13 cellular contexts compared by ENCODE assay signal in the genomic region with DNA sequence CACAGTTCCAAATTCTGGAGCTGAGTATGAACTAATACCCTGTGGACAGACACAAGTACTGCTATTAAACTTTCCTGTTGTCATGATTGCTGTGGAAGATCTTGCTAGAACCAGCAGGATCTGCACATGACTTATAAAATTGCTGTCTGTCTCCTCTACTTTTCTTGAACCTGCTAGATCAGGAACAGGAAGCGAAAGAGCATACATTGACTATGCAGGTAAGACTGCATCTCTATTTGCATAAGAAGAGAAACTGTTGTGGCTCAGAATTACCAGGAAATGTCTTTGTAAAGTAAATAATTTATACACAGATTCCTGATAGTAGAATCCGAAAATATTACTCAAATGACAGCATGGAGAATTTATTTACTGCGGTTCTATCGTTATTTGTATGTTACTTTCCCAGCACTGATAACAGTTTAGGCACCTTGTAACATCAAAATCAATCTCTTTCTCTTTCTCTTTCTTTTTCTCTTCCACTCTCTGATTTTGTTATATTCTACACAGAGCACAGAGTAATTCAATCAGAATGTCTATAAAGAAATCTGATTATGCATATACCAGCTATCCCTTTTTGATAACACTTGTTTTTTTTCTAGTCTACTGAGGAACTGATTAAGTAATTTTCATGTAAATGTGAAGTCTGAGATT.
A peak's percentile ranks its signal among the peaks of the same experiment; 100 is the strongest.
DNase-seq lines count a peak whose midpoint lies in the region; ATAC-seq and TF ChIP-seq lines count a peak whose summit lies in the region.
"Had no signal": no experiment of that assay in that cellular context is flagged by ENCODE, and none has a peak within 500 bp of the region (broad histone marks: within the 10 kb centered on the region; RNA-seq: fewer than 3 reads in every experiment).

No MANE protein-coding gene starts in this region.

- no peaks in the 10 kb centered on the region for H3K36me3 ChIP-seq in heart left ventricle

- H3K4me1 ChIP-seq in heart left ventricle: no peaks in the 10 kb centered on the region

- no peaks in the 10 kb centered on the region for H3K27me3 ChIP-seq in heart left ventricle

- TF ChIP-seq POLR2A in heart left ventricle (IDR thresholded peaks at IDR 0.05): no peak

- H3K4me3 ChIP-seq in heart left ventricle: no peak overlapping the region
- H3K4me3 ChIP-seq: coronary artery, K562 had no signal

- peak; percentile 7 for DNase-seq in RPMI8226
- no peak for DNase-seq in activated CD4-positive, alpha-beta T cell treated with anti-CD3 and anti-CD28 coated beads, Interleukin-2, amount 50 U/mL, for 4 hours
- DNase-seq in heart left ventricle: no peak
- DNase-seq in NCI-H446 (lab: John Stamatoyannopoulos, UW): no peak
- DNase-seq in foreskin melanocyte: no peak
- DNase-seq: activated CD4-positive, alpha-beta T cell treated with anti-CD3 and anti-CD28 coated beads for 36 hours; activated naive CD4-positive, alpha-beta T cell treated with anti-CD3 and anti-CD28 coated beads, Interleukin-2, amount 50 U/mL, for 16 hours; stimulated activated CD8-positive, alpha-beta memory T cell treated with anti-CD3 and anti-CD28 coated beads, Interleukin-4, amount 100 ng/mL, for 48 hours had no signal

- WGBS in heart left ventricle, 4 donors: 88 to 91% (median 90%) methylated on average over 4 of the region's 4 CpGs

- intact Hi-C loops in heart left ventricle (cut with DNase I): no loop called here

- H3K9me3 ChIP-seq in heart left ventricle: no peaks in the 10 kb centered on the region

- no peak for TF ChIP-seq CTCF in heart left ventricle (IDR thresholded peaks at IDR 0.05)

- ATAC-seq in GM18520 (IDR thresholded peaks at IDR 0.05; ENCODE audit: unreplicated experiment) (peak; percentile 88), GM21515 (IDR thresholded peaks at IDR 0.05; ENCODE audit: unreplicated experiment) (peak; percentile 87), HG03045 (IDR thresholded peaks at IDR 0.05; ENCODE audit: unreplicated experiment) (peak; percentile 76), heart left ventricle (no peak)
- ATAC-seq: activated CD4-positive, alpha-beta T cell treated with anti-CD3 and anti-CD28 coated beads for 36 hours; K562 had no signal

- H3K27ac ChIP-seq in heart left ventricle: no peak overlapping the region
- H3K27ac ChIP-seq: coronary artery had no signal

Comparison
In these comparisons a context has a peak if more than half of its experiments do, and no peak if none do; other contexts are left out.
1. ATAC-seq: peak in GM18520 (single experiment), GM21515 (single experiment) and HG03045 (single experiment); none in heart left ventricle (0 of 4).